25 cellular contexts compared by ENCODE assay signal in genomic region chr1:223212441-223212840, GRCh38.
"Had no signal": no experiment of that assay in that cellular context is flagged by ENCODE, and none has a peak within 500 bp of the region (broad histone marks: within the 10 kb centered on the region; RNA-seq: fewer than 3 reads in every experiment).

No MANE protein-coding gene starts in this region.

- H3K36me3 Mint-ChIP-seq: activated naive CD4-positive, alpha-beta T cell treated with anti-CD3 and anti-CD28 coated beads, Interleukin-2, amount 10 ng/mL, durations not matched to agents 7 days and 5 days; naive B cell; WTC11 had no signal

- H3K27me3 Mint-ChIP-seq: activated CD4-positive, alpha-beta T cell treated with anti-CD3 and anti-CD28 coated beads for 36 hours; stimulated activated naive CD8-positive, alpha-beta T cell treated with anti-CD3 and anti-CD28 coated beads, Interleukin-15, Interleukin-2, amounts not matched to agents 100 ng/mL and 50 ng/mL, for 24 hours had no signal

- H3K27me3 ChIP-seq: brain microvascular endothelial cell, left lung, tibial nerve, vagina had no signal

- ATAC-seq: activated CD4-positive, alpha-beta T cell treated with anti-CD3 and anti-CD28 coated beads for 36 hours; activated naive CD8-positive, alpha-beta T cell treated with anti-CD3 and anti-CD28 coated beads, Interleukin-2, amount 50 U/mL, for 24 hours; WTC11 had no signal

- DNase-seq: activated CD4-positive, alpha-beta T cell treated with anti-CD3 and anti-CD28 coated beads for 36 hours; activated CD4-positive, alpha-beta T cell treated with anti-CD3 and anti-CD28 coated beads, Interleukin-2, amount 50 U/mL, for 48 hours; activated naive CD4-positive, alpha-beta T cell treated with anti-CD3 and anti-CD28 coated beads, Interleukin-2, amount 10 ng/mL, durations not matched to agents 7 days and 5 days; activated naive CD8-positive, alpha-beta T cell treated with anti-CD3 and anti-CD28 coated beads, Interleukin-2, amount 50 U/mL, for 24 hours; activated T-cell treated with anti-CD3 and anti-CD28 coated beads, Interleukin-2, amount 50 U/mL, for 24 hours; brain microvascular endothelial cell; cortex of kidney; erythroblast; foreskin melanocyte; left lung; mammary epithelial cell; naive B cell; retina; stimulated activated CD4-positive, alpha-beta T cell treated with anti-CD3 and anti-CD28 coated beads, Interleukin-12 subunit alpha, Interleukin-12 subunit beta, amount 100 ng/mL, for 4 hours; stimulated activated CD4-positive, alpha-beta T cell treated with anti-CD3 and anti-CD28 coated beads, Interleukin-1b, Interleukin-23, amount 100 ng/mL, for 48 hours had no signal

- H3K4me1 Mint-ChIP-seq: activated CD4-positive, alpha-beta T cell treated with anti-CD3 and anti-CD28 coated beads for 36 hours; activated naive CD4-positive, alpha-beta T cell treated with anti-CD3 and anti-CD28 coated beads, Interleukin-2, amount 10 ng/mL, durations not matched to agents 7 days and 5 days; activated naive CD8-positive, alpha-beta T cell treated with anti-CD3 and anti-CD28 coated beads, Interleukin-2, amount 50 U/mL, for 24 hours; central memory CD8-positive, alpha-beta T cell; naive B cell had no signal

- H3K4me1 ChIP-seq: left lung, tibial nerve, vagina had no signal

- H3K4me3 ChIP-seq: left lung, tibial nerve, vagina had no signal

- FAIRE-seq: endometrium, TTC549 had no signal

- H3K27ac Mint-ChIP-seq: activated CD4-positive, alpha-beta T cell treated with anti-CD3 and anti-CD28 coated beads for 36 hours; activated naive CD4-positive, alpha-beta T cell treated with anti-CD3 and anti-CD28 coated beads, Interleukin-2, amount 10 ng/mL, durations not matched to agents 7 days and 5 days; activated naive CD8-positive, alpha-beta T cell treated with anti-CD3 and anti-CD28 coated beads, Interleukin-2, amount 50 U/mL, for 24 hours; activated T-cell treated with anti-CD3 and anti-CD28 coated beads, Interleukin-2, amount 50 U/mL, for 24 hours; activated T-helper 2 cell treated with anti-CD3 and anti-CD28 coated beads, Interferon-gamma antibody, Interleukin-2, Interleukin-4, amounts not matched to agents 10 μg/mL and 5 μg/mL and 100 μg/mL, durations not matched to agents 14 hours and 24 hours and 36 hours; naive B cell; stimulated activated naive CD8-positive, alpha-beta T cell treated with anti-CD3 and anti-CD28 coated beads, Interleukin-15, Interleukin-2, amounts not matched to agents 100 ng/mL and 50 ng/mL, for 24 hours; T-helper 2 cell treated with Interferon-gamma antibody and Interleukin-4, amounts not matched to agents 5 μg/mL and 100 μg/mL, for 36 hours; WTC11 had no signal

- H3K36me3 ChIP-seq: brain microvascular endothelial cell, left lung, tibial nerve, vagina had no signal

- H3K27ac ChIP-seq: brain microvascular endothelial cell, left lung, tibial nerve, vagina had no signal

- H3K4me3 Mint-ChIP-seq: activated CD4-positive, alpha-beta T cell treated with anti-CD3 and anti-CD28 coated beads for 36 hours; activated naive CD4-positive, alpha-beta T cell treated with anti-CD3 and anti-CD28 coated beads, Interleukin-2, amount 10 ng/mL, durations not matched to agents 7 days and 5 days; activated naive CD8-positive, alpha-beta T cell treated with anti-CD3 and anti-CD28 coated beads, Interleukin-2, amount 50 U/mL, for 24 hours; activated T-cell treated with anti-CD3 and anti-CD28 coated beads, Interleukin-2, amount 50 U/mL, for 24 hours; central memory CD8-positive, alpha-beta T cell; naive B cell; neural crest cell; stimulated activated naive CD8-positive, alpha-beta T cell treated with anti-CD3 and anti-CD28 coated beads, Interleukin-15, Interleukin-2, amounts not matched to agents 100 ng/mL and 50 ng/mL, for 24 hours; T-helper 2 cell treated with Interferon-gamma antibody and Interleukin-4, amounts not matched to agents 5 μg/mL and 100 μg/mL, for 36 hours; WTC11 had no signal

- H3K9me3 Mint-ChIP-seq: activated naive CD4-positive, alpha-beta T cell treated with anti-CD3 and anti-CD28 coated beads, Interleukin-2, amount 10 ng/mL, durations not matched to agents 7 days and 5 days; activated naive CD8-positive, alpha-beta T cell treated with anti-CD3 and anti-CD28 coated beads, Interleukin-2, amount 50 U/mL, for 24 hours; activated T-cell treated with anti-CD3 and anti-CD28 coated beads, Interleukin-2, amount 50 U/mL, for 24 hours; activated T-helper 2 cell treated with anti-CD3 and anti-CD28 coated beads, Interferon-gamma antibody, Interleukin-2, Interleukin-4, amounts not matched to agents 10 μg/mL and 5 μg/mL and 100 μg/mL, durations not matched to agents 14 hours and 24 hours and 36 hours; central memory CD8-positive, alpha-beta T cell; naive B cell; neural crest cell; stimulated activated naive CD8-positive, alpha-beta T cell treated with anti-CD3 and anti-CD28 coated beads, Interleukin-15, Interleukin-2, amounts not matched to agents 100 ng/mL and 50 ng/mL, for 24 hours; T-helper 2 cell treated with Interferon-gamma antibody and Interleukin-4, amounts not matched to agents 5 μg/mL and 100 μg/mL, for 36 hours; WTC11 had no signal

- H3K9me3 ChIP-seq: left lung, tibial nerve, vagina had no signal
